ENCODE assay signal across 8 cellular contexts in genomic region chr16:21820908-21821465, GRCh38. TPM values are rescaled to one million over a fixed set of nuclear protein-coding genes. Genes with fewer than 3 reads are reported as not detected.
DNase-seq lines count a peak whose midpoint lies in the region; ATAC-seq and TF ChIP-seq lines count a peak whose summit lies in the region.
"Not testable (repeated sequence)": the region's sequence is repeated elsewhere in the genome, so short reads cannot be mapped to it uniquely, and the experiment has no call there.

No MANE protein-coding gene starts in this region.

- not testable (repeated sequence) for H3K79me1 ChIP-seq in mesendoderm (ENCODE audit: low read length)

- peak overlapping the region; percentile 99 for H3K27ac Mint-ChIP-seq in activated CD4-positive, alpha-beta T cell treated with anti-CD3 and anti-CD28 coated beads for 36 hours
- H3K27ac Mint-ChIP-seq in brain (peak overlapping the region; percentile 94 to 99 (median 97)), type B pancreatic cell (peak overlapping the region; percentile 88)

- DNase-seq in GM06990 (ENCODE audit: extremely low read depth, insufficient read length); activated CD4-positive, alpha-beta T cell treated with anti-CD3 and anti-CD28 coated beads for 36 hours; mesendoderm; psoas muscle; type B pancreatic cell (ENCODE audit: extremely low spot score, unreplicated experiment): not testable (repeated sequence)
- peak; percentile 9 for DNase-seq in fibroblast of the aortic adventitia (ENCODE audit: low read depth)

- H3K9me2 ChIP-seq in Loucy (replicated peaks; ENCODE audit: low read depth, low read length): not testable (repeated sequence)

- not testable (repeated sequence) for H4K8ac ChIP-seq in mesendoderm (ENCODE audit: low read depth, low read length)

- H3K27me3 Mint-ChIP-seq in activated CD4-positive, alpha-beta T cell treated with anti-CD3 and anti-CD28 coated beads for 36 hours; type B pancreatic cell: not testable (repeated sequence)
- peaks cover 11% of the 10 kb centered on the region for H3K27me3 Mint-ChIP-seq in brain

- not testable (repeated sequence) for TF ChIP-seq CTCF in GM06990 (IDR thresholded peaks at IDR 0.05; ENCODE audit: insufficient read depth, low read length, poor library complexity, severe bottlenecking); Loucy (conservative IDR thresholded peaks at IDR 0.05; ENCODE audit: low read length); brain (conservative IDR thresholded peaks at IDR 0.05); fibroblast of the aortic adventitia (IDR thresholded peaks at IDR 0.05; ENCODE audit: insufficient read depth, low read length); psoas muscle (IDR thresholded peaks at IDR 0.05); type B pancreatic cell (conservative IDR thresholded peaks at IDR 0.05)

- not testable (repeated sequence) for H3K9me3 ChIP-seq in Loucy (ENCODE audit: insufficient read depth, low read depth, low read length); psoas muscle

- peaks cover 18% of the 10 kb centered on the region for H3K79me2 ChIP-seq in Loucy (ENCODE audit: insufficient read depth, low read length)
- H3K79me2 ChIP-seq in mesendoderm (ENCODE audit: control insufficient read depth, insufficient read depth, low read length): not testable (repeated sequence)

- not testable (repeated sequence) for H2BK120ac ChIP-seq in mesendoderm (ENCODE audit: low read depth, low read length)

- H4K5ac ChIP-seq in mesendoderm (ENCODE audit: low read length): not testable (repeated sequence)

- H2BK15ac ChIP-seq in mesendoderm (replicated peaks; ENCODE audit: low read depth): not testable (repeated sequence)

- not testable (repeated sequence) for H3K18ac ChIP-seq in mesendoderm (ENCODE audit: low read length)

- peak overlapping the region; percentile 99 for H3K56ac ChIP-seq in mesendoderm (ENCODE audit: low read length)

- intact Hi-C loops in activated CD4-positive, alpha-beta T cell treated with anti-CD3 and anti-CD28 coated beads for 36 hours (cut with DNase I, micrococcal nuclease): loop anchor here (1.0 to 5.0 kb wide), 2 partner anchors 131 to 132 kb away; partner anchors contain the start of gene UQCRC2 (in 2 of the 2)
- intact Hi-C loops in psoas muscle (cut with DNase I): not testable (repeated sequence)

- peak overlapping the region; percentile 93 for H3K4me3 Mint-ChIP-seq in activated CD4-positive, alpha-beta T cell treated with anti-CD3 and anti-CD28 coated beads for 36 hours
- peak overlapping the region; percentile 86 to 94 (median 91) for H3K4me3 Mint-ChIP-seq in brain
- H3K4me3 Mint-ChIP-seq in type B pancreatic cell: peak overlapping the region; percentile 91

- H2AFZ ChIP-seq in Loucy (ENCODE audit: low read length): peak overlapping the region; percentile 88

- H3K9me3 Mint-ChIP-seq in activated CD4-positive, alpha-beta T cell treated with anti-CD3 and anti-CD28 coated beads for 36 hours (ENCODE audit: low read depth); brain; type B pancreatic cell: not testable (repeated sequence)

- not testable (repeated sequence) for H3K4ac ChIP-seq in mesendoderm (ENCODE audit: low read depth, low read length)

- peaks cover 18% of the 10 kb centered on the region for H3K36me3 Mint-ChIP-seq in activated CD4-positive, alpha-beta T cell treated with anti-CD3 and anti-CD28 coated beads for 36 hours (ENCODE audit: low read depth)
- H3K36me3 Mint-ChIP-seq in brain: peaks cover 10% of the 10 kb centered on the region
- not testable (repeated sequence) for H3K36me3 Mint-ChIP-seq in type B pancreatic cell

- WGBS in mesendoderm (ENCODE audit: extremely low coverage, insufficient coverage, low lambda C conversion rate): no CpG with 5 or more reads among the region's 15 CpGs
- 84 to 88% (median 85%) methylated on average over 15 of the region's 15 CpGs for WGBS in psoas muscle, 3 donors

- H3K27ac ChIP-seq in mesendoderm (ENCODE audit: low read depth, low read length): not testable (repeated sequence)
- H3K27ac ChIP-seq in psoas muscle: peak overlapping the region; percentile 74

- not testable (repeated sequence) for H3K27me3 ChIP-seq in GM06990 (replicated peaks; ENCODE audit: control insufficient read depth, insufficient read depth, low read length); Loucy (ENCODE audit: insufficient read depth, low read length, poor library complexity, severe bottlenecking); mesendoderm (ENCODE audit: insufficient read depth, low read length, poor library complexity); psoas muscle (ENCODE audit: insufficient read depth in 3 of 3, low read length in 2 of 3)

- not testable (repeated sequence) for H3K23ac ChIP-seq in mesendoderm (ENCODE audit: low read length)

- H2AK5ac ChIP-seq in mesendoderm (ENCODE audit: low read length): not testable (repeated sequence)

- peak overlapping the region; percentile 89 for H3K9ac ChIP-seq in Loucy (ENCODE audit: low read depth, low read length, poor library complexity, severe bottlenecking)
- peak overlapping the region; percentile 87 for H3K9ac ChIP-seq in mesendoderm (ENCODE audit: low read length)

- H3K4me3 ChIP-seq in GM06990 (replicated peaks; ENCODE audit: low read depth, low read length) (peak overlapping the region; percentile 76), Loucy (ENCODE audit: low read length, poor library complexity, severe bottlenecking) (peak overlapping the region; percentile 97), fibroblast of the aortic adventitia (ENCODE audit: low read depth, low read length) (peak overlapping the region; percentile 72), psoas muscle (peak overlapping the region; percentile 64)
- H3K4me3 ChIP-seq in mesendoderm (ENCODE audit: low read length): not testable (repeated sequence)

- H3K4me1 ChIP-seq in Loucy (ENCODE audit: insufficient read depth, low read length, poor library complexity, severe bottlenecking); mesendoderm (ENCODE audit: control insufficient read depth, low read depth, low read length); psoas muscle: not testable (repeated sequence)

- not testable (repeated sequence) for H4K20me1 ChIP-seq in Loucy (ENCODE audit: insufficient read depth, low read length, poor library complexity, severe bottlenecking)

- CTCF ChIA-PET in activated CD4-positive, alpha-beta T cell treated with anti-CD3 and anti-CD28 coated beads for 36 hours (lab: Charles Lee): interaction anchor here (1.1 to 1.5 kb wide), 2 partner anchors 126 to 257 kb away, joined by 3 to 4 read pairs; no protein-coding TSS in a partner anchor

- H3K4me1 Mint-ChIP-seq in activated CD4-positive, alpha-beta T cell treated with anti-CD3 and anti-CD28 coated beads for 36 hours: peaks cover 24% of the 10 kb centered on the region
- peaks cover 20% of the 10 kb centered on the region for H3K4me1 Mint-ChIP-seq in brain
- H3K4me1 Mint-ChIP-seq in type B pancreatic cell (ENCODE audit: unreplicated experiment): peaks cover 14% of the 10 kb centered on the region

- POLR2A ChIA-PET in activated CD4-positive, alpha-beta T cell treated with anti-CD3 and anti-CD28 coated beads for 36 hours (lab: Charles Lee): not testable (repeated sequence)

- H2BK5ac ChIP-seq in mesendoderm (ENCODE audit: low read length): not testable (repeated sequence)

- H3K4me2 ChIP-seq in Loucy (ENCODE audit: low read depth, low read length, poor library complexity, severe bottlenecking): peak overlapping the region; percentile 90
- H3K4me2 ChIP-seq in mesendoderm (ENCODE audit: low read length): not testable (repeated sequence)

- H3K36me3 ChIP-seq in GM06990 (ENCODE audit: control insufficient read depth, insufficient read depth, low read length); Loucy (ENCODE audit: insufficient read depth, low read length); mesendoderm (ENCODE audit: control insufficient read depth, insufficient read depth, low read length); psoas muscle (ENCODE audit: insufficient read depth in 1 of 2, low read depth in 1 of 2): not testable (repeated sequence)

- not testable (repeated sequence) for ATAC-seq in activated CD4-positive, alpha-beta T cell treated with anti-CD3 and anti-CD28 coated beads for 36 hours; psoas muscle

- not testable (repeated sequence) for H3F3A ChIP-seq in Loucy (ENCODE audit: low read depth)

RNA-seq across cellular contexts. Expression of gene NPIPB4, which starts 36.6 kb away (rescaled TPM):
- total RNA-seq in activated CD4-positive, alpha-beta T cell treated with anti-CD3 and anti-CD28 coated beads for 36 hours: 100 to 1,000 TPM; 109 to 121 TPM
- polyA plus RNA-seq in brain (ENCODE audit: insufficient read depth, low read depth, low replicate concordance) (6.2 TPM), psoas muscle (10 to 100 TPM in 2 of 3 donors, 1 to 10 TPM in 1; 7.9 to 12.3 (median 10.0) TPM)
- total RNA-seq in fibroblast of the aortic adventitia (ENCODE audit: low replicate concordance) (24.8 and 54.0 TPM in 2 replicates), psoas muscle (10 to 100 TPM; 28.9 to 54.5 (median 46.5) TPM), type B pancreatic cell (ENCODE audit: low replicate concordance) (72.4 and 96.8 TPM in 2 replicates)
- 25.2 TPM for polyA plus RNA-seq in mesendoderm (2013, experiment 1 of 2)
- 24.6 TPM for polyA plus RNA-seq in mesendoderm (2013, experiment 2 of 2)
